Comparison of ENCODE assay signal across 20 cellular contexts in genomic region chr18:52077251-52077983, GRCh38.
"Had no signal": no experiment of that assay in that cellular context is flagged by ENCODE, and none has a peak within 500 bp of the region (broad histone marks: within the 10 kb centered on the region; RNA-seq: fewer than 3 reads in every experiment).

No MANE protein-coding gene starts in this region.

- H3K27me3 ChIP-seq: dorsolateral prefrontal cortex, esophagus muscularis mucosa, gastroesophageal sphincter, sigmoid colon, testis, tibial nerve, upper lobe of right lung, vagina had no signal

- ATAC-seq: gastroesophageal sphincter; left lobe of liver; mucosa of descending colon; natural killer cell; stimulated activated naive B cell treated with anti-CD40 and anti-IgM and Interleukin-4, amounts not matched to agents 10 μg/mL and 1 μg/mL and 100 μg/mL, for 72 hours; stimulated activated naive CD8-positive, alpha-beta T cell treated with anti-CD3 and anti-CD28 coated beads, Interleukin-15, amount 100 ng/mL, for 72 hours; upper lobe of right lung had no signal

- H3K4me1 ChIP-seq: esophagus muscularis mucosa, gastroesophageal sphincter, sigmoid colon, testis, tibial nerve, upper lobe of right lung, vagina had no signal

- DNase-seq: dorsolateral prefrontal cortex; effector CD8-positive, alpha-beta T cell; glutamatergic neuron; islet precursor cell; mucosa of descending colon; natural killer cell; posterior cingulate gyrus; sigmoid colon; stimulated activated CD4-positive, alpha-beta T cell treated with anti-CD3 and anti-CD28 coated beads, Interleukin-2, amount 100 ng/mL, for 24 hours; stimulated activated CD4-positive, alpha-beta T cell treated with anti-CD3 and anti-CD28 coated beads, Interleukin-4, amount 100 ng/mL, for 4 hours; stimulated activated naive B cell treated with anti-CD40 and anti-IgM and Interleukin-4, amounts not matched to agents 10 μg/mL and 1 μg/mL and 100 μg/mL, for 72 hours; stimulated activated naive CD8-positive, alpha-beta T cell treated with anti-CD3 and anti-CD28 coated beads, Interleukin-15, amount 100 ng/mL, for 72 hours; testis; upper lobe of right lung had no signal

- H3K4me3 ChIP-seq: dorsolateral prefrontal cortex, esophagus muscularis mucosa, gastroesophageal sphincter, mucosa of descending colon, sigmoid colon, skin epidermis, testis, tibial nerve, upper lobe of right lung, vagina had no signal

- H3K9me3 ChIP-seq: esophagus muscularis mucosa, gastroesophageal sphincter, mucosa of descending colon, sigmoid colon, testis, tibial nerve, upper lobe of right lung, vagina had no signal

- H3K36me3 ChIP-seq: esophagus muscularis mucosa, gastroesophageal sphincter, sigmoid colon, tibial nerve, upper lobe of right lung, vagina had no signal

- H3K27ac ChIP-seq: dorsolateral prefrontal cortex, esophagus muscularis mucosa, gastroesophageal sphincter, sigmoid colon, skin epidermis, testis, tibial nerve, upper lobe of right lung, vagina had no signal
